In genomic region chr4:128946929-128947328, GRCh38 we compare ENCODE assay signal across 22 cellular contexts.
DNase-seq lines count a peak whose midpoint lies in the region; ATAC-seq, FAIRE-seq and TF ChIP-seq lines count a peak whose summit lies in the region.
"Had no signal": no experiment of that assay in that cellular context is flagged by ENCODE, and none has a peak within 500 bp of the region (broad histone marks: within the 10 kb centered on the region; RNA-seq: fewer than 3 reads in every experiment).

No MANE protein-coding gene starts in this region.

- no peak for TF ChIP-seq POLR2A in HepG2 (IDR thresholded peaks at IDR 0.05; ENCODE audit: insufficient read depth in 1 of 2, low read depth in 2 of 2, low read length in 2 of 2)
- TF ChIP-seq POLR2A in right lobe of liver (IDR thresholded peaks at IDR 0.05) = no peak

- H3K9ac ChIP-seq in HepG2 (ENCODE audit: insufficient read depth, low read depth, low read length) = no peak overlapping the region
- H3K9ac ChIP-seq: BLaER1 treated with 17β-estradiol and CSF1 and Interleukin-3, amounts not matched to agents 10 nM and 100 nM had no signal

- H3K9me2 ChIP-seq in hepatocyte (replicated peaks; ENCODE audit: insufficient read depth) = no peaks in the 10 kb centered on the region

- no peak for TF ChIP-seq RAD21 in HepG2 (CRISPR knock-in tag; IDR thresholded peaks at IDR 0.05)

- H3K4me3 ChIP-seq in HepG2 (replicated peaks in 1 of 3; ENCODE audit: insufficient read depth in 1 of 3, low read depth in 2 of 3, low read length in 3 of 3) = no peak overlapping the region
- H3K4me3 ChIP-seq in right lobe of liver = no peak overlapping the region
- H3K4me3 ChIP-seq in hepatocyte = no peak overlapping the region
- H3K4me3 ChIP-seq: A549; BLaER1 treated with 17β-estradiol and CSF1 and Interleukin-3, amounts not matched to agents 10 nM and 100 nM; GM12878 had no signal

- H3K4me3 Mint-ChIP-seq in activated T-cell treated with anti-CD3 and anti-CD28 coated beads, Interleukin-2, amount 50 U/mL, for 72 hours = no peak overlapping the region
- H3K4me3 Mint-ChIP-seq: B cell; CD4-positive, alpha-beta T cell; CD8-positive, alpha-beta T cell had no signal

- H3K27me3 ChIP-seq in HepG2 (ENCODE audit: control insufficient read depth in 1 of 2, insufficient read depth in 2 of 2, low read length in 2 of 2) (no peaks in the 10 kb centered on the region), right lobe of liver (no peaks in the 10 kb centered on the region), hepatocyte (no peaks in the 10 kb centered on the region)
- H3K27me3 ChIP-seq: BLaER1 treated with 17β-estradiol and CSF1 and Interleukin-3, amounts not matched to agents 10 nM and 100 nM had no signal

- CTCF ChIA-PET in HepG2 (lab: Yijun Ruan, JAX; ENCODE audit: low intra/inter-chr PET ratio, low total read pairs) = no interaction called here

- TF ChIP-seq EP300 in HepG2 (IDR thresholded peaks at IDR 0.05; ENCODE audit: low read depth in 2 of 2, low read length in 2 of 2) = no peak
- TF ChIP-seq EP300 in HepG2 (CRISPR knock-in tag; IDR thresholded peaks at IDR 0.05; ENCODE audit: borderline replicate concordance) = no peak

- no peaks in the 10 kb centered on the region for H3K9me3 Mint-ChIP-seq in activated T-cell treated with anti-CD3 and anti-CD28 coated beads, Interleukin-2, amount 50 U/mL, for 72 hours
- H3K9me3 Mint-ChIP-seq: CD4-positive, alpha-beta T cell had no signal

- H3K79me2 ChIP-seq in HepG2 (ENCODE audit: insufficient read depth, low read length) (no peaks in the 10 kb centered on the region), hepatocyte (no peaks in the 10 kb centered on the region)

- FAIRE-seq in HepG2 (lab: Jason Lieb, UNC) = no peak
- FAIRE-seq: A549, GM12878, GM12892 had no signal

- H3K4me1 ChIP-seq in HepG2 (ENCODE audit: insufficient read depth, low read length) (peaks cover 8% of the 10 kb centered on the region; the same call in 1 of the 2 replicates), right lobe of liver (no peaks in the 10 kb centered on the region), hepatocyte (ENCODE audit: insufficient read depth) (no peaks in the 10 kb centered on the region)
- H3K4me1 ChIP-seq: A549; BLaER1 treated with 17β-estradiol and CSF1 and Interleukin-3, amounts not matched to agents 10 nM and 100 nM had no signal

- no peak overlapping the region for H3K27ac Mint-ChIP-seq in activated T-cell treated with anti-CD3 and anti-CD28 coated beads, Interleukin-2, amount 50 U/mL, for 72 hours
- H3K27ac Mint-ChIP-seq: B cell; CD4-positive, alpha-beta T cell; CD8-positive, alpha-beta T cell had no signal

- no peaks in the 10 kb centered on the region for H3K36me3 ChIP-seq in HepG2 (replicated peaks in 1 of 2; ENCODE audit: control insufficient read depth in 1 of 2, insufficient read depth in 2 of 2, low read length in 2 of 2)
- no peaks in the 10 kb centered on the region for H3K36me3 ChIP-seq in right lobe of liver
- no peaks in the 10 kb centered on the region for H3K36me3 ChIP-seq in hepatocyte (replicated peaks; ENCODE audit: insufficient read depth, low read depth)

- peak overlapping the region; percentile 34 for H3K27ac ChIP-seq in HepG2 (ENCODE audit: extremely low read length, insufficient read depth, low read length)
- no peak overlapping the region for H3K27ac ChIP-seq in right lobe of liver
- no peak overlapping the region for H3K27ac ChIP-seq in hepatocyte
- H3K27ac ChIP-seq: 22Rv1; A549; BLaER1 treated with 17β-estradiol and CSF1 and Interleukin-3, amounts not matched to agents 10 nM and 100 nM; C4-2B had no signal

- BruUV-seq in HepG2 (replicated peaks; lab: Mats Ljungman, UMichigan) = no TSS peak

- WGBS in HepG2 (ENCODE audit: low lambda C conversion rate) = 75% methylated on average over 3 of the region's 3 CpGs
- WGBS in right lobe of liver (ENCODE audit: insufficient coverage, low coverage, low lambda C conversion rate, missing lambda C conversion rate) = 100% methylated on average over 3 of the region's 3 CpGs
- 88% methylated on average over 3 of the region's 3 CpGs for WGBS in hepatocyte (ENCODE audit: low lambda C conversion rate, missing lambda C conversion rate)

- H2AFZ ChIP-seq in HepG2 (ENCODE audit: low read length) = no peak overlapping the region
- H2AFZ ChIP-seq in hepatocyte = no peak overlapping the region

- H4K20me1 ChIP-seq in HepG2 (ENCODE audit: insufficient read depth, low read length) (no peaks in the 10 kb centered on the region), hepatocyte (ENCODE audit: insufficient read depth, poor library complexity, severe bottlenecking) (no peaks in the 10 kb centered on the region)
- H4K20me1 ChIP-seq: BLaER1 treated with 17β-estradiol and CSF1 and Interleukin-3, amounts not matched to agents 10 nM and 100 nM had no signal

- POLR2A ChIA-PET in HepG2 (lab: Yijun Ruan, JAX) = no interaction called here

- H3K4me1 Mint-ChIP-seq in activated T-cell treated with anti-CD3 and anti-CD28 coated beads, Interleukin-2, amount 50 U/mL, for 72 hours (ENCODE audit: low read depth) = no peaks in the 10 kb centered on the region
- H3K4me1 Mint-ChIP-seq: B cell had no signal

- H3K27me3 Mint-ChIP-seq in activated T-cell treated with anti-CD3 and anti-CD28 coated beads, Interleukin-2, amount 50 U/mL, for 72 hours (ENCODE audit: low read depth) = no peaks in the 10 kb centered on the region
- H3K27me3 Mint-ChIP-seq: B cell; CD4-positive, alpha-beta T cell had no signal

- H3K9me3 ChIP-seq in HepG2 (ENCODE audit: low read length) (no peaks in the 10 kb centered on the region), right lobe of liver (no peaks in the 10 kb centered on the region), hepatocyte (ENCODE audit: low read depth) (no peaks in the 10 kb centered on the region)

- peaks cover 0 to 6% of the 10 kb centered on the region in 2 donors for H3K36me3 Mint-ChIP-seq in activated T-cell treated with anti-CD3 and anti-CD28 coated beads, Interleukin-2, amount 50 U/mL, for 72 hours (ENCODE audit: insufficient read depth in 2 of 2)

- intact Hi-C loops in HepG2 (cut with micrococcal nuclease; ENCODE audit: unreplicated experiment) (no loop called here), right lobe of liver (cut with DNase I) (no loop called here)

- H3K4me2 ChIP-seq in HepG2 (ENCODE audit: low read depth, low read length) (no peak overlapping the region), hepatocyte (no peak overlapping the region)
- H3K4me2 ChIP-seq: A549; BLaER1 treated with 17β-estradiol and CSF1 and Interleukin-3, amounts not matched to agents 10 nM and 100 nM had no signal

- in situ Hi-C loops in HepG2 (cut with HindIII; ENCODE audit: extremely low pct_ligation_motif_present, low pct_unique_long_range_greater_than_20kb) = no loop called here

- ATAC-seq in HepG2 (peak; percentile 77), right lobe of liver (no peak)
- no peak for ATAC-seq in activated T-cell treated with anti-CD3 and anti-CD28 coated beads, Interleukin-2, amount 50 U/mL, for 72 hours (replicated peaks in 1 of 2)
- ATAC-seq: A549; CD8-positive, alpha-beta T cell; GM12878 had no signal

- TF ChIP-seq CTCF in HepG2 (CRISPR knock-in tag; IDR thresholded peaks at IDR 0.05) (no peak), right lobe of liver (IDR thresholded peaks at IDR 0.05) (no peak), hepatocyte (IDR thresholded peaks at IDR 0.05; ENCODE audit: poor library complexity) (no peak)

- DNase-seq in HepG2 (ENCODE audit: low spot score) (peak; percentile 3), right lobe of liver (no peak), hepatocyte (ENCODE audit: low spot score) (peak; percentile 3), putamen (ENCODE audit: low spot score) (no peak)
- DNase-seq in activated T-cell treated with anti-CD3 and anti-CD28 coated beads, Interleukin-2, amount 50 U/mL, for 72 hours = no peak
- DNase-seq: AML-193; CD4-positive, alpha-beta T cell; CD8-positive, alpha-beta T cell; DMS 273 treated with DMSO at 0.1 percent for 48 hours; DMS153; DMS53; DMS79; DND-41; EL; GDM1 had no signal

Comparison
In these comparisons a context has a peak if more than half of its experiments do, and no peak if none do; other contexts are left out.
1. DNase-seq: peak in HepG2 (single experiment) and hepatocyte (single experiment); none in right lobe of liver (0 of 3), putamen (single experiment) and activated T-cell treated with anti-CD3 and anti-CD28 coated beads, Interleukin-2, amount 50 U/mL, for 72 hours (0 of 2).